In the genomic region with DNA sequence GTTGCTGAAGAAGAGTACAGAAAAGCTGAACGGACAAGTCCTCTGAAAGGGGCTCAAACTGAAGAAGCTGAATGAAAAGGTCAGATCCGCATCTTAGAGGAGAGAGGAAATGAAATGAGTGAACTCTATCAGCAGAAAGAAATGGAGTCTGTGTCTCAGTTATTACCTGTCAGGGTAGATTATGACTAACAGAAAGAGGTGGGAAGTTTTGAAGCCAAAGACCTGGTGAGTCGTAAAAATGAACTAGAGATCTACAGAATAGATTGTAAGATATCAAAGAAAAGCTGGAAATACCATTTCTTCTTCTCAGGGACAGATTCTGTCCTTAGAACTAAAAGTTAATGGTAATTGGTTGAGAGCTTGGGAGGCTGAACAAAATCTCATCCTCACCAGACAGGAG, we compare ENCODE assay signal across 7 cellular contexts. TPM values are rescaled to one million over a fixed set of nuclear protein-coding genes. Genes with fewer than 3 reads are reported as not detected.
"Had no signal": no experiment of that assay in that cellular context is flagged by ENCODE, and none has a peak within 500 bp of the region (broad histone marks: within the 10 kb centered on the region; RNA-seq: fewer than 3 reads in every experiment).

No MANE protein-coding gene starts in this region.

- DNase-seq: GDM1, GF-D8 had no signal

- FAIRE-seq: G401.6, GM12878, GM12891, GM12892, GM18507 had no signal

- ATAC-seq: GM12878 had no signal

- H3K4me3 ChIP-seq: GM12878 had no signal

RNA-seq across cellular contexts. Expression of a gene that starts 11.1 kb away (rescaled TPM):
- total RNA-seq: GM12878 had no signal
- polyA plus RNA-seq: GM12878 had no signal
